In genomic region chr19:47511681-47512080, GRCh38 we compare ENCODE assay signal across 11 cellular contexts. TPM values are rescaled to one million over a fixed set of nuclear protein-coding genes. Genes with fewer than 3 reads are reported as not detected.
DNase-seq lines count a peak whose midpoint lies in the region; ATAC-seq and TF ChIP-seq lines count a peak whose summit lies in the region.
"Had no signal": no experiment of that assay in that cellular context is flagged by ENCODE, and none has a peak within 500 bp of the region (broad histone marks: within the 10 kb centered on the region; RNA-seq: fewer than 3 reads in every experiment).

No MANE protein-coding gene starts in this region.

- no peaks in the 10 kb centered on the region for H3K27me3 ChIP-seq in PC-3 (ENCODE audit: low read length)
- no peaks in the 10 kb centered on the region for H3K27me3 ChIP-seq in fibroblast of lung (ENCODE audit: control insufficient read depth, insufficient read depth, low read length)
- no peaks in the 10 kb centered on the region for H3K27me3 ChIP-seq in trophoblast cell (ENCODE audit: insufficient read depth, low read length)

- no peak overlapping the region for H3K14ac ChIP-seq in trophoblast cell (ENCODE audit: low read length)

- no peaks in the 10 kb centered on the region for H3K9me3 Mint-ChIP-seq in Calu3 (ENCODE audit: low read depth, unreplicated experiment)
- H3K9me3 Mint-ChIP-seq: activated T-helper 1 cell treated with anti-CD3 and anti-CD28 coated beads, Interleukin-12 subunit alpha, Interleukin-12 subunit beta, Interleukin-2, Interleukin-4 antibody, amounts not matched to agents 30 ng/mL and 10 ng/mL and 1 ng/mL, durations not matched to agents 14 hours and 24 hours and 36 hours had no signal

- no peak overlapping the region for H2BK5ac ChIP-seq in trophoblast cell (ENCODE audit: low read depth, low read length, poor library complexity)

- peaks cover 8% of the 10 kb centered on the region for H3K79me1 ChIP-seq in trophoblast cell (ENCODE audit: low read length)

- TF ChIP-seq CTCF in Calu3 (IDR thresholded peaks at IDR 0.05; ENCODE audit: unreplicated experiment) (no peak), PC-3 (conservative IDR thresholded peaks at IDR 0.05; ENCODE audit: low read depth, low read length) (no peak), fibroblast of lung (conservative IDR thresholded peaks at IDR 0.05 in 1 of 2, IDR thresholded peaks at IDR 0.05 in 1 of 2; ENCODE audit: low read depth in 1 of 2, low read length in 2 of 2) (no peak)

- H3K18ac ChIP-seq in trophoblast cell (ENCODE audit: low read length), result no peak overlapping the region

- CTCF ChIA-PET in Calu3 (lab: Charles Lee), result no interaction called here
- CTCF ChIA-PET in PC-3 (lab: Charles Lee), result no interaction called here

- no peak overlapping the region for H3K23ac ChIP-seq in trophoblast cell (ENCODE audit: low read length)

- DNase-seq in Calu3 (no peak), PC-3 (no peak), fibroblast of lung (ENCODE audit: low read depth in 2 of 2) (peak in 1 of 2 donors; percentile 16), trophoblast cell (peak in 1 of 2 donors; percentile 4), head of caudate nucleus (no peak), hypothalamus (lab: John Stamatoyannopoulos, UW) (no peak), NCI-H2107 treated with DMSO at 0.1 percent for 48 hours (lab: John Stamatoyannopoulos, UW; ENCODE audit: unreplicated experiment) (no peak), NCI-H146 treated with DMSO at 0.1 percent for 48 hours (lab: John Stamatoyannopoulos, UW; ENCODE audit: unreplicated experiment) (no peak)
- DNase-seq: stimulated activated CD8-positive, alpha-beta memory T cell treated with anti-CD3 and anti-CD28 coated beads, Interleukin-4, amount 100 ng/mL, for 48 hours had no signal

- H4K20me1 ChIP-seq in PC-3 (ENCODE audit: low read length) (peaks cover 19% of the 10 kb centered on the region; the same call in 1 of the 2 replicates), fibroblast of lung (ENCODE audit: control insufficient read depth, extremely low read depth, insufficient read depth, low read length) (no peaks in the 10 kb centered on the region)

- peak overlapping the region; percentile 98 for H3K4me3 Mint-ChIP-seq in Calu3 (ENCODE audit: low read depth, unreplicated experiment)

- intact Hi-C loops in Calu3 (cut with micrococcal nuclease; ENCODE audit: unreplicated experiment), result loop anchor here (5.0 kb wide), 1 partner anchor 96 kb away; the partner anchor contains the start of gene BICRA
- intact Hi-C loops in PC-3 (cut with micrococcal nuclease), result loop anchor here (10.0 kb wide), 2 partner anchors 77 to 183 kb away; no protein-coding TSS in a partner anchor
- intact Hi-C loops in head of caudate nucleus (cut with DNase I), result loop anchor here (5.0 kb wide), 2 partner anchors 69 to 101 kb away; no protein-coding TSS in a partner anchor

- peaks cover 78% of the 10 kb centered on the region for H3K79me2 ChIP-seq in PC-3 (ENCODE audit: low read length)
- peaks cover 78% of the 10 kb centered on the region for H3K79me2 ChIP-seq in fibroblast of lung (ENCODE audit: control insufficient read depth, insufficient read depth, low read length)
- H3K79me2 ChIP-seq in trophoblast cell (ENCODE audit: control insufficient read depth, insufficient read depth, low read length, poor library complexity), result peaks cover 23% of the 10 kb centered on the region

- H3K36me3 Mint-ChIP-seq in Calu3 (ENCODE audit: insufficient read depth, unreplicated experiment), result peaks cover 49% of the 10 kb centered on the region

- H3K9me2 ChIP-seq in PC-3 (replicated peaks; ENCODE audit: low read length), result no peaks in the 10 kb centered on the region

- no peak overlapping the region for H2AFZ ChIP-seq in PC-3 (ENCODE audit: low read length)
- H2AFZ ChIP-seq in fibroblast of lung (ENCODE audit: low read length), result no peak overlapping the region
- no peak overlapping the region for H2AFZ ChIP-seq in trophoblast cell (ENCODE audit: insufficient read depth, low read length, poor library complexity)

- H3K4me1 ChIP-seq in PC-3 (ENCODE audit: insufficient read depth, low read length) (peaks cover 35% of the 10 kb centered on the region), fibroblast of lung (ENCODE audit: control insufficient read depth, extremely low read depth, insufficient read depth, low read length) (peaks cover 31% of the 10 kb centered on the region), trophoblast cell (ENCODE audit: control insufficient read depth in 1 of 2, insufficient read depth in 2 of 2, low read length in 2 of 2) (peaks cover 17 to 22% of the 10 kb centered on the region in 2 experiments)

- peak overlapping the region; percentile 93; the same call in 1 of the 2 replicates for H3K4me2 ChIP-seq in PC-3 (ENCODE audit: low read length)
- H3K4me2 ChIP-seq in fibroblast of lung (ENCODE audit: extremely low read depth, insufficient read depth, low read length), result peak overlapping the region; percentile 56
- H3K4me2 ChIP-seq in trophoblast cell (ENCODE audit: low read length), result no peak overlapping the region

- H2BK12ac ChIP-seq in trophoblast cell (ENCODE audit: low read length), result no peak overlapping the region

- H3K36me3 ChIP-seq in PC-3 (ENCODE audit: low read depth, low read length), result no peaks in the 10 kb centered on the region
- no peaks in the 10 kb centered on the region for H3K36me3 ChIP-seq in fibroblast of lung (ENCODE audit: control insufficient read depth, insufficient read depth, low read length)
- H3K36me3 ChIP-seq in trophoblast cell (ENCODE audit: control insufficient read depth in 1 of 2, insufficient read depth in 2 of 2, low read length in 2 of 2), result peaks cover 2 to 5% of the 10 kb centered on the region in 2 experiments

- no peak overlapping the region for H2BK120ac ChIP-seq in trophoblast cell (ENCODE audit: insufficient read depth, low read length, poor library complexity)

- H4K91ac ChIP-seq in trophoblast cell (ENCODE audit: low read depth, low read length), result no peak overlapping the region

- H3F3A ChIP-seq in PC-3 (ENCODE audit: low read length, unreplicated experiment), result no peaks in the 10 kb centered on the region

- peaks cover 27% of the 10 kb centered on the region for H3K4me1 Mint-ChIP-seq in Calu3 (ENCODE audit: low read depth, unreplicated experiment)

- H3K9ac ChIP-seq in PC-3 (ENCODE audit: low read length) (no peak overlapping the region), fibroblast of lung (ENCODE audit: insufficient read depth, low read length) (peak overlapping the region; percentile 39), trophoblast cell (ENCODE audit: low read length) (no peak overlapping the region)

- H3K27ac ChIP-seq in PC-3 (ENCODE audit: low read length) (no peak overlapping the region), fibroblast of lung (ENCODE audit: insufficient read depth, low read length) (peak overlapping the region; percentile 75), trophoblast cell (ENCODE audit: low read depth, low read length) (no peak overlapping the region)

- POLR2A ChIA-PET in PC-3 (lab: Charles Lee; ENCODE audit: unreplicated experiment), result no interaction called here

- no peak overlapping the region for H4K8ac ChIP-seq in trophoblast cell (ENCODE audit: low read depth, low read length)

- H3K9me3 ChIP-seq in PC-3 (ENCODE audit: low read length) (no peaks in the 10 kb centered on the region), fibroblast of lung (ENCODE audit: control insufficient read depth, insufficient read depth, low read depth, low read length) (no peaks in the 10 kb centered on the region), trophoblast cell (ENCODE audit: insufficient read depth, low read depth, low read length) (no peaks in the 10 kb centered on the region)

- H3K4ac ChIP-seq in trophoblast cell (ENCODE audit: low read depth, low read length), result peak overlapping the region; percentile 38

- peak overlapping the region; percentile 89 for H3K27ac Mint-ChIP-seq in Calu3 (ENCODE audit: unreplicated experiment)

- BruUV-seq in Calu3 (replicated peaks; lab: Mats Ljungman, UMichigan) (no TSS peak), PC-3 (replicated peaks; lab: Mats Ljungman, UMichigan) (no TSS peak)

- no CpG with 5 or more reads among the region's 7 CpGs for WGBS in trophoblast cell (ENCODE audit: extremely low coverage, insufficient coverage, insufficient read length)

- no peak overlapping the region for H4K12ac ChIP-seq in trophoblast cell (ENCODE audit: low read depth, low read length)

- H3K4me3 ChIP-seq in PC-3 (ENCODE audit: low read length) (no peak overlapping the region), fibroblast of lung (replicated peaks in 1 of 4; ENCODE audit: control extremely low read depth in 1 of 4, insufficient read depth in 1 of 4, low read depth in 3 of 4, low read length in 4 of 4) (peak overlapping the region in 3 of 4 experiments; percentile 20 to 98 (median 54)), trophoblast cell (ENCODE audit: low read depth, low read length) (no peak overlapping the region)
- H3K4me3 ChIP-seq: lung had no signal

- no peak overlapping the region for H2AK5ac ChIP-seq in trophoblast cell (ENCODE audit: low read length)

- ATAC-seq in PC-3, result no peak

- no peaks in the 10 kb centered on the region for H3K27me3 Mint-ChIP-seq in Calu3 (ENCODE audit: unreplicated experiment)

RNA-seq across cellular contexts. Expression of gene NAPA, which starts 3.2 kb away (rescaled TPM):
- total RNA-seq in Calu3 (2022) (158 and 181 TPM in 2 replicates), PC-3 (2014; rRNA removed) (75.1 and 95.9 TPM in 2 replicates), fibroblast of lung (48.3 and 76.8 TPM in 2 replicates)
- 118 and 128 TPM in 2 replicates for polyA plus RNA-seq in fibroblast of lung
- 113 and 128 TPM in 2 replicates for polyA plus RNA-seq in fibroblast of lung (2012)
- polyA minus RNA-seq in fibroblast of lung (ENCODE audit: low replicate concordance), result 234 and 454 TPM in 2 replicates
- 86.0 and 93.0 TPM in 2 replicates for polyA plus RNA-seq in trophoblast cell (2013)

RNA-seq across cellular contexts. Expression of gene KPTN, which starts 27.7 kb away (rescaled TPM):
- 22.8 and 24.0 TPM in 2 replicates for total RNA-seq in Calu3 (2022)
- total RNA-seq in PC-3 (2014; rRNA removed), result 8.0 and 18.3 TPM in 2 replicates
- total RNA-seq in fibroblast of lung, result 6.2 and 6.9 TPM in 2 replicates
- polyA plus RNA-seq in fibroblast of lung, result 4.9 and 5.3 TPM in 2 replicates
- polyA plus RNA-seq in fibroblast of lung (2012), result 8.5 and 12.5 TPM in 2 replicates
- polyA minus RNA-seq in fibroblast of lung (ENCODE audit: low replicate concordance), result 17.3 and 21.9 TPM in 2 replicates
- polyA plus RNA-seq in trophoblast cell (2013), result 11.2 TPM in 2 replicates

RNA-seq across cellular contexts. Expression of gene SLC8A2, which starts 40.0 kb away (rescaled TPM):
- total RNA-seq in Calu3 (2022) (0.12 and 0.33 TPM in 2 replicates), PC-3 (2014; rRNA removed) (0.33 TPM in 1 of 2 replicates, not detected in the other), fibroblast of lung (under 0.01 TPM in 1 of 2 replicates, not detected in the other)
- not detected in 2 replicates for polyA plus RNA-seq in fibroblast of lung
- not detected in 2 replicates for polyA plus RNA-seq in fibroblast of lung (2012)
- not detected in 2 replicates for polyA minus RNA-seq in fibroblast of lung (ENCODE audit: low replicate concordance)
- 0.29 and 0.47 TPM in 2 replicates for polyA plus RNA-seq in trophoblast cell (2013)
- total RNA-seq: activated T-helper 1 cell treated with anti-CD3 and anti-CD28 coated beads, Interleukin-12 subunit alpha, Interleukin-12 subunit beta, Interleukin-2, Interleukin-4 antibody, amounts not matched to agents 30 ng/mL and 10 ng/mL and 1 ng/mL, durations not matched to agents 14 hours and 24 hours and 36 hours had no signal

Comparison
In these comparisons a context has a peak if more than half of its experiments do, and no peak if none do; other contexts are left out.
1. H3K4me3 ChIP-seq: peak in fibroblast of lung (3 of 4); none in PC-3 (single experiment) and trophoblast cell (single experiment).